ENCODE assay signal across 9 cellular contexts in the genomic region with DNA sequence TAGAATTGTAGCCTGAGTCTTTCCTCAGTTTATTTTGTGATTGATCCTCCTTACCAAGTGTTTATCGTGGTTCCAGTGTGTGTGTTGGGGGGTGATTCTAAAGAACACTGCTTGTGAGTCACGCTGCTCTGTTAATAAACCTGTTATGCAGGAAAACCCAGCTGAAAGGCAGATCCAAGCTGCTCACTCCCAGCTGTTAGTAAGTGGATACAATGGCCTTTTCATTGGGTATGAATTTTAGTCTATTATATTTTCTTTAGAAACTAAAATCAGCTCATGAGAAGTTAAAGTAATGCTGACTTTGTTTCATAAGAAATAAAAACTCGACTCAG. TPM values are rescaled to one million over a fixed set of nuclear protein-coding genes. Genes with fewer than 3 reads are reported as not detected.
A peak's percentile ranks its signal among the peaks of the same experiment; 100 is the strongest.
DNase-seq lines count a peak whose midpoint lies in the region; ATAC-seq, FAIRE-seq and TF ChIP-seq lines count a peak whose summit lies in the region.
"Had no signal": no experiment of that assay in that cellular context is flagged by ENCODE, and none has a peak within 500 bp of the region (broad histone marks: within the 10 kb centered on the region; RNA-seq: fewer than 3 reads in every experiment).

No MANE protein-coding gene starts in this region.

- no peak for TF ChIP-seq CTCF in A549 (IDR thresholded peaks at IDR 0.05)
- TF ChIP-seq CTCF in brain microvascular endothelial cell (IDR thresholded peaks at IDR 0.05; ENCODE audit: low read depth, low read length, missing control alignments) = no peak
- TF ChIP-seq CTCF in OCI-LY7 (conservative IDR thresholded peaks at IDR 0.05; ENCODE audit: low read length) = no peak

- H3K79me1 ChIP-seq in mesenchymal stem cell (replicated peaks; ENCODE audit: low read length, poor library complexity, severe bottlenecking) = peaks cover 8% of the 10 kb centered on the region

- no peaks in the 10 kb centered on the region for H4K20me1 ChIP-seq in OCI-LY7 (ENCODE audit: insufficient read depth, low read length)

- no peak for TF ChIP-seq POLR2A in A549 (IDR thresholded peaks at IDR 0.05; ENCODE audit: low read length)

- peak; percentile 67 for FAIRE-seq in A549 (lab: Jason Lieb, UNC)

- no peak for TF ChIP-seq RAD21 in A549 (conservative IDR thresholded peaks at IDR 0.05 in 1 of 2, IDR thresholded peaks at IDR 0.05 in 1 of 2)

- peak overlapping the region; percentile 84 for H2AK5ac ChIP-seq in mesenchymal stem cell (ENCODE audit: low read length, severe bottlenecking)

- BruUV-seq in OCI-LY7 (replicated peaks; lab: Mats Ljungman, UMichigan) = no TSS peak

- no peak overlapping the region for H4K8ac ChIP-seq in mesenchymal stem cell (ENCODE audit: low read length)

- peak overlapping the region; percentile 69 for H2BK120ac ChIP-seq in mesenchymal stem cell (ENCODE audit: low read depth, low read length)

- H3K23ac ChIP-seq in mesenchymal stem cell (ENCODE audit: low read length in 2 of 2) = no peak overlapping the region

- no peaks in the 10 kb centered on the region for H3K36me3 ChIP-seq in brain microvascular endothelial cell (replicated peaks)
- no peaks in the 10 kb centered on the region for H3K36me3 ChIP-seq in mesenchymal stem cell (ENCODE audit: control insufficient read depth in 1 of 2, insufficient read depth in 2 of 2, low read depth in 1 of 2, low read length in 2 of 2)
- H3K36me3 ChIP-seq in OCI-LY7 (ENCODE audit: insufficient read depth, low read length) = no peaks in the 10 kb centered on the region

- WGBS in A549 (ENCODE audit: missing lambda C conversion rate) = 2% methylated on average over 3 of the region's 3 CpGs
- 0% methylated on average over 2 of the region's 3 CpGs for WGBS in mesenchymal stem cell

- H3K14ac ChIP-seq in mesenchymal stem cell (ENCODE audit: low read length in 2 of 2) = no peak overlapping the region

- peak overlapping the region; percentile 71 to 73 for H3K4ac ChIP-seq in mesenchymal stem cell (ENCODE audit: low read depth in 1 of 2, low read length in 2 of 2)

- H4K91ac ChIP-seq in mesenchymal stem cell (ENCODE audit: low read length) = peak overlapping the region; percentile 78

- ATAC-seq in A549 (peak; percentile 58 to 60; a peak in 5 of 6 replicates), GM18517 (IDR thresholded peaks at IDR 0.05; ENCODE audit: unreplicated experiment) (no peak), HG03135 (IDR thresholded peaks at IDR 0.05; ENCODE audit: unreplicated experiment) (no peak)

- H3K79me2 ChIP-seq in OCI-LY7 (ENCODE audit: insufficient read depth, low read depth, low read length) = no peaks in the 10 kb centered on the region

- TF ChIP-seq EP300 in A549 (IDR thresholded peaks at IDR 0.05) = no peak

- peak overlapping the region; percentile 26 for H3K4me3 ChIP-seq in A549
- no peak overlapping the region for H3K4me3 ChIP-seq in brain microvascular endothelial cell (ENCODE audit: low read depth, low read length)
- peak overlapping the region in 1 of 2 experiments; percentile 52 for H3K4me3 ChIP-seq in mesenchymal stem cell (ENCODE audit: insufficient read depth in 1 of 2, low read depth in 1 of 2, low read length in 2 of 2)
- no peak overlapping the region for H3K4me3 ChIP-seq in OCI-LY7 (ENCODE audit: low read depth, low read length, poor library complexity, severe bottlenecking)

- peak overlapping the region; percentile 34 to 97 for H2BK12ac ChIP-seq in mesenchymal stem cell (ENCODE audit: low read length in 2 of 2)

- H3K4me2 ChIP-seq in A549 (peak overlapping the region; percentile 92), mesenchymal stem cell (ENCODE audit: low read length, poor library complexity, severe bottlenecking) (peak overlapping the region; percentile 26), OCI-LY7 (ENCODE audit: low read length) (no peak overlapping the region)

- no peak overlapping the region for H2AFZ ChIP-seq in mesenchymal stem cell (ENCODE audit: low read depth, low read length)
- H2AFZ ChIP-seq in OCI-LY7 (ENCODE audit: low read length) = no peak overlapping the region

- POLR2A ChIA-PET in A549 (lab: Yijun Ruan, JAX) (interaction anchor here (0.5 to 4.9 kb wide), 7 partner anchors 8 to 52 kb away, joined by 3 to 127 read pairs (median 6); partner anchors contain the start of genes BFSP1 and DSTN), OCI-LY7 (lab: Charles Lee) (interaction anchor here (0.7 to 1.7 kb wide), 2 partner anchors 37 to 151 kb away, joined by 3 to 4 read pairs; no protein-coding TSS in a partner anchor)

- DNase-seq in A549 (ENCODE audit: low read depth in 1 of 2, low spot score in 1 of 2) (peak; percentile 60 to 66), HPDE6-E6E7 (ENCODE audit: extremely low spot score) (peak; percentile 99), brain microvascular endothelial cell (peak; percentile 89), mesenchymal stem cell (peak; percentile 92), OCI-LY7 (ENCODE audit: low spot score) (no peak), NCI-H146 treated with DMSO at 0.1 percent for 48 hours (lab: John Stamatoyannopoulos, UW; ENCODE audit: unreplicated experiment) (no peak)
- DNase-seq: activated naive CD8-positive, alpha-beta T cell treated with anti-CD3 and anti-CD28 coated beads, Interleukin-2, amount 10 ng/mL, durations not matched to agents 7 days and 5 days had no signal

- in situ Hi-C loops in brain microvascular endothelial cell (cut with HindIII; ENCODE audit: low pct_ligation_motif_present, low sequenced_read_pairs) = no loop called here

- H3K27me3 ChIP-seq in brain microvascular endothelial cell (replicated peaks) (no peaks in the 10 kb centered on the region), mesenchymal stem cell (ENCODE audit: control insufficient read depth in 1 of 2, insufficient read depth in 1 of 2, low read length in 2 of 2) (no peaks in the 10 kb centered on the region)

- peaks cover 55% of the 10 kb centered on the region for H3K4me1 ChIP-seq in A549
- peaks cover 16% of the 10 kb centered on the region for H3K4me1 ChIP-seq in mesenchymal stem cell (ENCODE audit: control insufficient read depth, insufficient read depth, low read depth, low read length)
- H3K4me1 ChIP-seq in OCI-LY7 (ENCODE audit: insufficient read depth, low read length, poor library complexity, severe bottlenecking) = no peaks in the 10 kb centered on the region

- H3K9me2 ChIP-seq in OCI-LY7 (ENCODE audit: insufficient read depth, low read length) = no peaks in the 10 kb centered on the region

- peak overlapping the region; percentile 92 for H3K9ac ChIP-seq in mesenchymal stem cell (ENCODE audit: low read length)

- CTCF ChIA-PET in A549 (lab: Yijun Ruan, JAX) (interaction anchor here (0.9 to 3.7 kb wide), 15 partner anchors 9 to 125 kb away, joined by 3 to 30 read pairs (median 3); partner anchors contain the start of genes BFSP1 and DSTN), OCI-LY7 (lab: Charles Lee; ENCODE audit: unreplicated experiment) (no interaction called here)

- no peaks in the 10 kb centered on the region for H3K9me3 ChIP-seq in A549
- no peaks in the 10 kb centered on the region for H3K9me3 ChIP-seq in mesenchymal stem cell (ENCODE audit: control insufficient read depth, low read length)
- no peaks in the 10 kb centered on the region for H3K9me3 ChIP-seq in OCI-LY7 (ENCODE audit: low read length)

- H2BK5ac ChIP-seq in mesenchymal stem cell (ENCODE audit: low read depth, low read length, poor library complexity, severe bottlenecking) = peak overlapping the region; percentile 15

- H2BK15ac ChIP-seq in mesenchymal stem cell (ENCODE audit: low read depth, poor library complexity, severe bottlenecking) = no peak overlapping the region

- peak overlapping the region; percentile 26 to 79 for H3K18ac ChIP-seq in mesenchymal stem cell (ENCODE audit: low read depth in 1 of 2, low read length in 2 of 2)

- intact Hi-C loops in OCI-LY7 (cut with micrococcal nuclease; ENCODE audit: unreplicated experiment) = no loop called here

- H3K27ac ChIP-seq in A549 (peak overlapping the region; percentile 89 to 96), brain microvascular endothelial cell (peak overlapping the region; percentile 99), mesenchymal stem cell (ENCODE audit: low read length, poor library complexity, severe bottlenecking) (peak overlapping the region; percentile 99), OCI-LY7 (ENCODE audit: low read depth, low read length, poor library complexity, severe bottlenecking) (no peak overlapping the region)

TF ChIP-seq in A549, 52 proteins besides CTCF, POLR2A, EP300 and RAD21:
- TF ChIP-seq CEBPB (IDR thresholded peaks at IDR 0.05) (no peak), JUNB (IDR thresholded peaks at IDR 0.05) (peak; percentile 27; the same call in 1 of the 2 replicates), NFE2L2 (conservative IDR thresholded peaks at IDR 0.05; ENCODE audit: low read length) (no peak), GATA3 (IDR thresholded peaks at IDR 0.05; ENCODE audit: borderline replicate concordance) (peak; percentile 31; the same call in 1 of the 2 replicates), FOSL2 (IDR thresholded peaks at IDR 0.05) (no peak), FOSL2 (CRISPR knock-in tag; IDR thresholded peaks at IDR 0.05) (peak; percentile 76), SREBF2 (IDR thresholded peaks at IDR 0.05) (no peak)

RNA-seq across cellular contexts. Expression of gene DSTN, which starts 12.2 kb away (rescaled TPM):
- polyA plus RNA-seq in A549 (2011; rRNA removed) (425 and 544 TPM in 2 replicates), A549 (2017; fragmentation: RNase III; extraction: RNeasy Plus Mini Kit Qiagen cat#74134 plus additional on column Dnase treatment) (1,014 to 1,239 TPM (median 1,131 TPM) in 3 replicates)
- polyA plus RNA-seq in A549 (2012; cell fraction: cytosol; rRNA removed) = 291 and 367 TPM in 2 replicates
- polyA plus RNA-seq in A549 (2012; cell fraction: nucleus; rRNA removed) = 69.9 and 92.9 TPM in 2 replicates
- 40.0 and 44.5 TPM in 2 replicates for polyA minus RNA-seq in A549 (2011; rRNA and poly(A)+ RNA removed)
- 931 TPM for polyA plus RNA-seq in mesenchymal stem cell (2013, experiment 1 of 2)
- polyA plus RNA-seq in mesenchymal stem cell (2013, experiment 2 of 2) = 914 TPM
- 25.5 and 28.0 TPM in 2 replicates for total RNA-seq in OCI-LY7 (2014; rRNA removed; shearing (Covaris generic))
- 58.1 and 61.2 TPM in 2 replicates for total RNA-seq in OCI-LY7 (2022)

RNA-seq across cellular contexts. Expression of gene BFSP1, which starts 26.5 kb away (rescaled TPM):
- polyA plus RNA-seq in A549 (2011; rRNA removed) (6.1 and 7.2 TPM in 2 replicates), A549 (2017; fragmentation: RNase III; extraction: RNeasy Plus Mini Kit Qiagen cat#74134 plus additional on column Dnase treatment) (5.8 to 8.6 TPM (median 8.3 TPM) in 3 replicates)
- 2.7 and 2.9 TPM in 2 replicates for polyA plus RNA-seq in A549 (2012; cell fraction: cytosol; rRNA removed)
- polyA plus RNA-seq in A549 (2012; cell fraction: nucleus; rRNA removed) = 2.1 and 2.6 TPM in 2 replicates
- polyA minus RNA-seq in A549 (2011; rRNA and poly(A)+ RNA removed) = 3.6 and 3.7 TPM in 2 replicates
- polyA plus RNA-seq in mesenchymal stem cell (2013, experiment 1 of 2) = 6.3 TPM
- 6.0 TPM for polyA plus RNA-seq in mesenchymal stem cell (2013, experiment 2 of 2)
- not detected in 2 replicates for total RNA-seq in OCI-LY7 (2014; rRNA removed; shearing (Covaris generic))
- not detected in 2 replicates for total RNA-seq in OCI-LY7 (2022)

Comparison
In these comparisons a context has a peak if more than half of its experiments do, and no peak if none do; other contexts are left out.
1. ATAC-seq: peak in A549 (2 of 2); none in GM18517 (single experiment) and HG03135 (single experiment).
2. DNase-seq: peak in A549 (2 of 2), HPDE6-E6E7 (single experiment), brain microvascular endothelial cell (single experiment) and mesenchymal stem cell (single experiment); none in OCI-LY7 (single experiment) and NCI-H146 treated with DMSO at 0.1 percent for 48 hours (single experiment).